23 cellular contexts compared by ENCODE assay signal in genomic region chr10:9510626-9511025, GRCh38.
"Had no signal": no experiment of that assay in that cellular context is flagged by ENCODE, and none has a peak within 500 bp of the region (broad histone marks: within the 10 kb centered on the region; RNA-seq: fewer than 3 reads in every experiment).

No MANE protein-coding gene starts in this region.

- H3K36me3 Mint-ChIP-seq: activated CD8-positive, alpha-beta memory T cell treated with anti-CD3 and anti-CD28 coated beads, Interleukin-2, amount 10 ng/mL, durations not matched to agents 7 days and 5 days; activated naive CD8-positive, alpha-beta T cell; mesothelial cell of epicardium; naive B cell had no signal

- H3K9me3 ChIP-seq: body of pancreas, colonic mucosa, tibial nerve had no signal

- H3K4me3 ChIP-seq: body of pancreas, cardiac muscle cell, colonic mucosa, tibial nerve had no signal

- H3K4me1 ChIP-seq: body of pancreas, colonic mucosa had no signal

- ATAC-seq: activated CD4-positive, alpha-beta T cell treated with anti-CD3 and anti-CD28 coated beads for 36 hours; activated CD8-positive, alpha-beta memory T cell treated with anti-CD3 and anti-CD28 coated beads, Interleukin-2, amount 10 ng/mL, durations not matched to agents 7 days and 5 days; activated CD8-positive, alpha-beta T cell treated with anti-CD3 and anti-CD28 coated beads, Interleukin-2, amount 10 ng/mL, durations not matched to agents 7 days and 5 days; activated T-cell treated with anti-CD3 and anti-CD28 coated beads, Interleukin-2, amount 50 U/mL, for 72 hours; body of pancreas; left ventricle myocardium superior; right cardiac atrium had no signal

- H3K27me3 Mint-ChIP-seq: activated CD4-positive, alpha-beta T cell treated with anti-CD3 and anti-CD28 coated beads for 36 hours; activated CD8-positive, alpha-beta memory T cell treated with anti-CD3 and anti-CD28 coated beads, Interleukin-2, amount 10 ng/mL, durations not matched to agents 7 days and 5 days; naive B cell had no signal

- H3K36me3 ChIP-seq: cardiac muscle cell, colonic mucosa, tibial nerve had no signal

- H3K9me3 Mint-ChIP-seq: mesothelial cell of epicardium; T-helper 2 cell treated with Interferon-gamma antibody and Interleukin-4, amounts not matched to agents 5 μg/mL and 100 μg/mL, for 36 hours had no signal

- H3K27ac ChIP-seq: body of pancreas, cardiac muscle cell, colonic mucosa, tibial nerve had no signal

- DNase-seq: activated CD4-positive, alpha-beta T cell treated with anti-CD3 and anti-CD28 coated beads for 36 hours; activated CD4-positive, CD25-positive, alpha-beta regulatory T cell; activated CD8-positive, alpha-beta memory T cell treated with anti-CD3 and anti-CD28 coated beads, Interleukin-2, amount 10 ng/mL, durations not matched to agents 7 days and 5 days; activated CD8-positive, alpha-beta T cell treated with anti-CD3 and anti-CD28 coated beads, Interleukin-2, amount 10 ng/mL, durations not matched to agents 7 days and 5 days; activated naive CD4-positive, alpha-beta T cell treated with Interleukin-2 at 50 U/mL for 16 hours; activated T-cell treated with anti-CD3 and anti-CD28 coated beads, Interleukin-2, amount 50 U/mL, for 72 hours; aorta; body of pancreas; cerebellar nuclear complex; colonic mucosa; effector CD8-positive, alpha-beta T cell; left ventricle myocardium superior; naive B cell; right cardiac atrium; stimulated activated CD4-positive, alpha-beta T cell treated with anti-CD3 and anti-CD28 coated beads, Interleukin-15, amount 100 ng/mL, for 24 hours; stimulated activated CD4-positive, alpha-beta T cell treated with anti-CD3 and anti-CD28 coated beads, Interleukin-2, amount 100 ng/mL, for 24 hours; stimulated activated naive CD4-positive, alpha-beta T cell; T-helper 1 cell had no signal

- H3K27me3 ChIP-seq: body of pancreas, cardiac muscle cell, colonic mucosa, tibial nerve had no signal

- H3K4me1 Mint-ChIP-seq: activated CD4-positive, alpha-beta T cell treated with anti-CD3 and anti-CD28 coated beads for 36 hours; activated CD8-positive, alpha-beta memory T cell treated with anti-CD3 and anti-CD28 coated beads, Interleukin-2, amount 10 ng/mL, durations not matched to agents 7 days and 5 days; mesothelial cell of epicardium; naive B cell had no signal

- H3K4me3 Mint-ChIP-seq: activated CD4-positive, alpha-beta T cell treated with anti-CD3 and anti-CD28 coated beads for 36 hours; activated CD8-positive, alpha-beta memory T cell treated with anti-CD3 and anti-CD28 coated beads, Interleukin-2, amount 10 ng/mL, durations not matched to agents 7 days and 5 days; activated CD8-positive, alpha-beta T cell treated with anti-CD3 and anti-CD28 coated beads, Interleukin-2, amount 10 ng/mL, durations not matched to agents 7 days and 5 days; activated naive CD8-positive, alpha-beta T cell; activated T-cell treated with anti-CD3 and anti-CD28 coated beads, Interleukin-2, amount 50 U/mL, for 72 hours; mesothelial cell of epicardium; naive B cell; T-helper 2 cell treated with Interferon-gamma antibody and Interleukin-4, amounts not matched to agents 5 μg/mL and 100 μg/mL, for 36 hours had no signal

- H3K27ac Mint-ChIP-seq: activated CD4-positive, alpha-beta T cell treated with anti-CD3 and anti-CD28 coated beads for 36 hours; activated CD8-positive, alpha-beta memory T cell treated with anti-CD3 and anti-CD28 coated beads, Interleukin-2, amount 10 ng/mL, durations not matched to agents 7 days and 5 days; activated CD8-positive, alpha-beta T cell treated with anti-CD3 and anti-CD28 coated beads, Interleukin-2, amount 10 ng/mL, durations not matched to agents 7 days and 5 days; activated naive CD8-positive, alpha-beta T cell; activated T-cell treated with anti-CD3 and anti-CD28 coated beads, Interleukin-2, amount 50 U/mL, for 72 hours; mesothelial cell of epicardium; naive B cell; T-helper 2 cell treated with Interferon-gamma antibody and Interleukin-4, amounts not matched to agents 5 μg/mL and 100 μg/mL, for 36 hours had no signal
